ENCODE assay signal across 8 cellular contexts in the genomic region with DNA sequence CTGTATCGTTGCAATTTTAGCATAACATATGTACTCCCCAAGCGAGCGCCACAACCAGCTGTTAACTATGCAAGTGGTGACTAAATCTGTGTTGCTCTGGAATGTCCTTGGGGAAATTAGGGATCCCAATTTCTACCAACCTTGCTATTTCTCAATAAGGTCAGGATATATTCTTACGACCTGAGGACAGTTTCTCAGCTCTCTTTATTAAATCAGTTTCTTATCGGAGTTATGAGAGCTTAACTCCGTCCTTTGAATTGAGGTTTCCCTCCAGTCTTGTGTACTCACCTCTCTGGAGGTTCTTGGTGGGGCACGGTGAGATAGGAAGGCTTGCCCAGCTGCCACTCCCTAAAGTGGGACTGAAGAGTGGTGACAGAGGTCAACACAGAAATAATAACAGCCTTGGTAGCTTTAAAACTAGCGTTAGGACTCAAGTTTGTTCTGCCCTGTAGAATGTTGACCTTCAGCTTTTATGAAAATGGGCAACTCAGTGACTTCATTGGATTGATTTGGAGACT. TPM values are rescaled to one million over a fixed set of nuclear protein-coding genes. Genes with fewer than 3 reads are reported as not detected.
DNase-seq lines count a peak whose midpoint lies in the region; ATAC-seq and TF ChIP-seq lines count a peak whose summit lies in the region.

No MANE protein-coding gene starts in this region.

- H3K18ac ChIP-seq in IMR-90 (ENCODE audit: low read depth, low read length), result no peak overlapping the region

- H3K4me3 ChIP-seq in AG10803 (ENCODE audit: low read length), result peak overlapping the region; percentile 92
- H3K4me3 ChIP-seq in IMR-90 (ENCODE audit: insufficient read depth, low read depth, low read length), result peak overlapping the region; percentile 55
- H3K4me3 ChIP-seq in cardiac fibroblast (replicated peaks in 1 of 2; ENCODE audit: low read depth in 2 of 2, low read length in 2 of 2), result peak overlapping the region; percentile 54 to 80
- peak overlapping the region; percentile 74 for H3K4me3 ChIP-seq in mucosa of stomach (ENCODE audit: low read length)

- H3K27ac ChIP-seq in IMR-90 (ENCODE audit: insufficient read depth, low read length), result peak overlapping the region; percentile 79

- H4K5ac ChIP-seq in IMR-90 (ENCODE audit: low read depth, low read length), result peak overlapping the region; percentile 73

- H4K91ac ChIP-seq in IMR-90 (ENCODE audit: insufficient read depth, low read depth, low read length), result peak overlapping the region; percentile 98; the same call in 1 of the 2 replicates

- DNase-seq in AG10803 (ENCODE audit: low read depth) (peak; percentile 48), IMR-90 (no peak), cardiac fibroblast (ENCODE audit: low read depth in 2 of 2) (peak in 1 of 2 donors; percentile 61), middle frontal gyrus (ENCODE audit: extremely low spot score, low spot score) (no peak), SIG-M5 treated with dmso at 0.1 percent for 504 hours (lab: John Stamatoyannopoulos, UW; ENCODE audit: unreplicated experiment) (no peak)
- no peak for DNase-seq in stimulated activated CD8-positive, alpha-beta memory T cell treated with anti-CD3 and anti-CD28 coated beads, Interleukin-4, amount 100 ng/mL, for 48 hours

- no peak overlapping the region for H2BK15ac ChIP-seq in IMR-90 (ENCODE audit: low read depth, low read length)

- no peak for TF ChIP-seq RAD21 in IMR-90 (IDR thresholded peaks at IDR 0.05; ENCODE audit: low read length)

- peak overlapping the region; percentile 90 for H2BK5ac ChIP-seq in IMR-90 (ENCODE audit: low read depth, low read length, poor library complexity, severe bottlenecking)

- CTCF ChIA-PET in IMR-90 (lab: Yijun Ruan, JAX), result interaction anchor here (0.7 to 1.4 kb wide), 2 partner anchors 37 to 54 kb away, joined by 3 to 4 read pairs; a partner anchor contains a TSS

- no TSS peak for BruUV-seq in IMR-90 (replicated peaks; lab: Mats Ljungman, UMichigan)

- peak overlapping the region; percentile 86 for H3K9ac ChIP-seq in IMR-90 (ENCODE audit: low read depth, low read length)
- H3K9ac ChIP-seq in mucosa of stomach (ENCODE audit: low read length), result peak overlapping the region; percentile 100

- peaks cover 2% of the 10 kb centered on the region; the same call in 1 of the 2 replicates for H3K9me1 ChIP-seq in IMR-90 (ENCODE audit: insufficient read depth, low read length)

- H2BK20ac ChIP-seq in IMR-90 (ENCODE audit: low read depth, low read length), result no peak overlapping the region

- in situ Hi-C loops in IMR-90 (cut with MboI; ENCODE audit: low sequenced_read_pairs), result no loop called here

- H4K20me1 ChIP-seq in IMR-90 (ENCODE audit: insufficient read depth, low read length), result peaks cover 19% of the 10 kb centered on the region

- H2BK120ac ChIP-seq in IMR-90 (ENCODE audit: low read depth, low read length), result peak overlapping the region; percentile 61

- WGBS in IMR-90 (ENCODE audit: extremely low coverage in 2 of 2, insufficient read length in 1 of 2), 2 experiments, result no CpG with 5 or more reads among the region's 8 CpGs

- no peak overlapping the region for H2AFZ ChIP-seq in IMR-90 (replicated peaks; ENCODE audit: low read length, poor library complexity)

- H3K4me2 ChIP-seq in IMR-90 (ENCODE audit: low read depth, low read length), result peak overlapping the region; percentile 94

- peak overlapping the region; percentile 95 for H2AK5ac ChIP-seq in IMR-90 (ENCODE audit: low read depth, low read length)

- peak overlapping the region; percentile 82 for H3K23ac ChIP-seq in IMR-90 (ENCODE audit: low read depth, low read length)

- H3K27me3 ChIP-seq in IMR-90 (ENCODE audit: control insufficient read depth, insufficient read depth, low read length) (no peaks in the 10 kb centered on the region), mucosa of stomach (ENCODE audit: control insufficient read depth, insufficient read depth, low read length) (no peaks in the 10 kb centered on the region)

- H3K79me1 ChIP-seq in IMR-90 (ENCODE audit: low read depth in 1 of 2, low read length in 2 of 2), result peaks cover 18 to 46% of the 10 kb centered on the region in 2 experiments

- peak overlapping the region; percentile 31 to 100 for H4K8ac ChIP-seq in IMR-90 (ENCODE audit: low read depth in 2 of 2, low read length in 2 of 2)

- H3K56ac ChIP-seq in IMR-90 (ENCODE audit: extremely low read depth, insufficient read depth, low read length), result peak overlapping the region; percentile 99

- peak overlapping the region; percentile 97 for H3K14ac ChIP-seq in IMR-90 (replicated peaks; ENCODE audit: low read depth, low read length)

- H2AK9ac ChIP-seq in IMR-90 (replicated peaks; ENCODE audit: low read depth, low read length, poor library complexity), result peak overlapping the region; percentile 94

- TF ChIP-seq POLR2A in IMR-90 (IDR thresholded peaks at IDR 0.05; ENCODE audit: low read depth, low read length), result no peak

- POLR2A ChIA-PET in IMR-90 (lab: Charles Lee; ENCODE audit: unreplicated experiment), result no interaction called here

- H3K9me3 ChIP-seq in IMR-90 (ENCODE audit: control insufficient read depth, insufficient read depth, low read length) (no peaks in the 10 kb centered on the region), mucosa of stomach (ENCODE audit: control insufficient read depth, low read length) (no peaks in the 10 kb centered on the region)

- peak overlapping the region; percentile 96 for H3K4ac ChIP-seq in IMR-90 (ENCODE audit: low read depth, low read length)

- dilution Hi-C loops in IMR-90 (cut with HindIII; ENCODE audit: low sequenced_read_pairs, unreplicated experiment), result no loop called here

- H3K36me3 ChIP-seq in IMR-90 (ENCODE audit: control insufficient read depth, insufficient read depth, low read length) (peaks cover 24% of the 10 kb centered on the region), mucosa of stomach (ENCODE audit: control insufficient read depth, insufficient read depth, low read length) (peaks cover 26% of the 10 kb centered on the region)

- intact Hi-C loops in IMR-90 (cut with micrococcal nuclease), result loop anchor here (1.0 kb wide), 1 partner anchor 8 kb away; a partner anchor contains a TSS

- no peak for TF ChIP-seq CTCF in AG10803 (conservative IDR thresholded peaks at IDR 0.05; ENCODE audit: low read length)
- TF ChIP-seq CTCF in IMR-90 (conservative IDR thresholded peaks at IDR 0.05; ENCODE audit: low read depth, low read length), result no peak
- no peak for TF ChIP-seq CTCF in cardiac fibroblast (IDR thresholded peaks at IDR 0.05; ENCODE audit: low read depth, low read length)

- H3K4me1 ChIP-seq in IMR-90 (ENCODE audit: control insufficient read depth, insufficient read depth, low read length) (peaks cover 6% of the 10 kb centered on the region), mucosa of stomach (ENCODE audit: control insufficient read depth, insufficient read depth, low read length) (peaks cover 29% of the 10 kb centered on the region)

- ATAC-seq in IMR-90 (ENCODE audit: low read depth) (no peak), HG03457 (IDR thresholded peaks at IDR 0.05; ENCODE audit: unreplicated experiment) (no peak)

TF ChIP-seq in IMR-90, 13 proteins besides CTCF, POLR2A, EP300 and RAD21 (continues in another document):
- TF ChIP-seq, protein P1, sequence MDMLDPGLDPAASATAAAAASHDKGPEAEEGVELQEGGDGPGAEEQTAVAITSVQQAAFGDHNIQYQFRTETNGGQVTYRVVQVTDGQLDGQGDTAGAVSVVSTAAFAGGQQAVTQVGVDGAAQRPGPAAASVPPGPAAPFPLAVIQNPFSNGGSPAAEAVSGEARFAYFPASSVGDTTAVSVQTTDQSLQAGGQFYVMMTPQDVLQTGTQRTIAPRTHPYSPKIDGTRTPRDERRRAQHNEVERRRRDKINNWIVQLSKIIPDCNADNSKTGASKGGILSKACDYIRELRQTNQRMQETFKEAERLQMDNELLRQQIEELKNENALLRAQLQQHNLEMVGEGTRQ (IDR thresholded peaks at IDR 0.05; ENCODE audit: low read depth, low read length), result no peak
- TF ChIP-seq CEBPB (IDR thresholded peaks at IDR 0.05; ENCODE audit: low read depth, low read length), result no peak
- no peak for TF ChIP-seq FOS (IDR thresholded peaks at IDR 0.05; ENCODE audit: low read depth, low read length)
- no peak for TF ChIP-seq BHLHE40 (IDR thresholded peaks at IDR 0.05; ENCODE audit: low read depth, low read length)
- TF ChIP-seq MXI1 (IDR thresholded peaks at IDR 0.05; ENCODE audit: borderline replicate concordance, low read depth, low read length), result no peak
- TF ChIP-seq MAZ (IDR thresholded peaks at IDR 0.05; ENCODE audit: borderline replicate concordance, low read depth, low read length), result no peak
- TF ChIP-seq MAFK (IDR thresholded peaks at IDR 0.05; ENCODE audit: low read depth, low read length), result no peak

RNA-seq across cellular contexts. Expression of a gene that starts 0.7 kb away (rescaled TPM):
- total RNA-seq in IMR-90 (2012; rRNA removed), result 71.7 and 82.3 TPM in 2 replicates
- 51.2 and 59.8 TPM in 2 replicates for polyA plus RNA-seq in IMR-90 (2012; rRNA removed)
- 39.5 and 39.8 TPM in 2 replicates for polyA plus RNA-seq in IMR-90 (2012; cell fraction: cytosol; rRNA removed)
- 11.0 and 12.8 TPM in 2 replicates for polyA plus RNA-seq in IMR-90 (2012; cell fraction: nucleus; rRNA removed; ENCODE audit: low replicate concordance)

RNA-seq across cellular contexts. Expression of a gene that starts 1.3 kb away (rescaled TPM):
- total RNA-seq in IMR-90 (2012; rRNA removed), result 16.1 and 18.8 TPM in 2 replicates
- polyA plus RNA-seq in IMR-90 (2012; rRNA removed), result 21.2 TPM in 2 replicates
- 11.5 and 12.8 TPM in 2 replicates for polyA plus RNA-seq in IMR-90 (2012; cell fraction: cytosol; rRNA removed)
- 37.5 and 59.7 TPM in 2 replicates for polyA plus RNA-seq in IMR-90 (2012; cell fraction: nucleus; rRNA removed; ENCODE audit: low replicate concordance)

RNA-seq across cellular contexts. Expression of a gene that starts 8.3 kb away (rescaled TPM):
- 3.3 and 5.6 TPM in 2 replicates for total RNA-seq in IMR-90 (2012; rRNA removed)
- 13.2 and 15.5 TPM in 2 replicates for polyA plus RNA-seq in IMR-90 (2012; rRNA removed)
- polyA plus RNA-seq in IMR-90 (2012; cell fraction: cytosol; rRNA removed), result 7.6 and 8.7 TPM in 2 replicates
- 48.1 and 107 TPM in 2 replicates for polyA plus RNA-seq in IMR-90 (2012; cell fraction: nucleus; rRNA removed; ENCODE audit: low replicate concordance)

RNA-seq across cellular contexts. Expression of a gene that starts 28.6 kb away (rescaled TPM):
- total RNA-seq in IMR-90 (2012; rRNA removed), result 1.1 and 1.4 TPM in 2 replicates
- 11.7 and 12.8 TPM in 2 replicates for polyA plus RNA-seq in IMR-90 (2012; rRNA removed)
- polyA plus RNA-seq in IMR-90 (2012; cell fraction: cytosol; rRNA removed), result 10.8 and 15.8 TPM in 2 replicates
- polyA plus RNA-seq in IMR-90 (2012; cell fraction: nucleus; rRNA removed; ENCODE audit: low replicate concordance), result 30.4 and 39.8 TPM in 2 replicates

RNA-seq across cellular contexts. Expression of a gene that starts 47.1 kb away (rescaled TPM):
- 47.5 and 48.6 TPM in 2 replicates for total RNA-seq in IMR-90 (2012; rRNA removed)
- 35.8 and 39.1 TPM in 2 replicates for polyA plus RNA-seq in IMR-90 (2012; rRNA removed)
- 29.2 and 30.4 TPM in 2 replicates for polyA plus RNA-seq in IMR-90 (2012; cell fraction: cytosol; rRNA removed)
- 48.3 and 57.9 TPM in 2 replicates for polyA plus RNA-seq in IMR-90 (2012; cell fraction: nucleus; rRNA removed; ENCODE audit: low replicate concordance)
